Comparison of ENCODE assay signal across 26 cellular contexts in genomic region chr2:24839729-24840128, GRCh38.
"Had no signal": no experiment of that assay in that cellular context is flagged by ENCODE, and none has a peak within 500 bp of the region (broad histone marks: within the 10 kb centered on the region; RNA-seq: fewer than 3 reads in every experiment).

No MANE protein-coding gene starts in this region.

- DNase-seq: head of caudate nucleus; hypothalamus; immature natural killer cell; mesendoderm; naive B cell; natural killer cell; nephron progenitor cell; occipital lobe; stimulated activated CD4-positive, alpha-beta T cell treated with anti-CD3 and anti-CD28 coated beads, Interleukin-12 subunit alpha, Interleukin-12 subunit beta, amount 100 ng/mL, for 4 hours; stimulated activated CD4-positive, alpha-beta T cell treated with anti-CD3 and anti-CD28 coated beads, Interleukin-15, amount 100 ng/mL, for 24 hours; stimulated activated CD4-positive, alpha-beta T cell treated with anti-CD3 and anti-CD28 coated beads, Interleukin-2, amount 100 ng/mL, for 24 hours; stimulated activated CD4-positive, alpha-beta T cell treated with anti-CD3 and anti-CD28 coated beads, Interleukin-4, amount 100 ng/mL, for 1 hour; stimulated activated naive CD4-positive, alpha-beta T cell; tibial artery; trophoblast cell; upper lobe of right lung; uterus had no signal

- H3K9me3 ChIP-seq: left ventricle myocardium inferior, neutrophil, ovary, right atrium auricular region, suprapubic skin, thoracic aorta, tibial artery, upper lobe of right lung, uterus had no signal

- H3K36me3 ChIP-seq: neutrophil, ovary, right atrium auricular region, uterus had no signal

- H3K4me2 ChIP-seq: smooth muscle cell had no signal

- H3K4me3 ChIP-seq: left ventricle myocardium inferior, lung, ovary, right atrium auricular region, smooth muscle cell, suprapubic skin, thoracic aorta, tibial artery, upper lobe of right lung, uterus had no signal

- H3K27me3 ChIP-seq: neutrophil, ovary, right atrium auricular region, suprapubic skin, tibial artery, upper lobe of right lung, uterus had no signal

- ATAC-seq: natural killer cell, upper lobe of right lung had no signal

- H3K27ac ChIP-seq: left ventricle myocardium inferior, neutrophil, ovary, right atrium auricular region, suprapubic skin, thoracic aorta, tibial artery, upper lobe of right lung, uterus had no signal

- FAIRE-seq: islet of Langerhans had no signal

- H3K4me1 ChIP-seq: left ventricle myocardium inferior, right atrium auricular region, suprapubic skin, tibial artery, upper lobe of right lung, uterus had no signal
